In the genomic region with DNA sequence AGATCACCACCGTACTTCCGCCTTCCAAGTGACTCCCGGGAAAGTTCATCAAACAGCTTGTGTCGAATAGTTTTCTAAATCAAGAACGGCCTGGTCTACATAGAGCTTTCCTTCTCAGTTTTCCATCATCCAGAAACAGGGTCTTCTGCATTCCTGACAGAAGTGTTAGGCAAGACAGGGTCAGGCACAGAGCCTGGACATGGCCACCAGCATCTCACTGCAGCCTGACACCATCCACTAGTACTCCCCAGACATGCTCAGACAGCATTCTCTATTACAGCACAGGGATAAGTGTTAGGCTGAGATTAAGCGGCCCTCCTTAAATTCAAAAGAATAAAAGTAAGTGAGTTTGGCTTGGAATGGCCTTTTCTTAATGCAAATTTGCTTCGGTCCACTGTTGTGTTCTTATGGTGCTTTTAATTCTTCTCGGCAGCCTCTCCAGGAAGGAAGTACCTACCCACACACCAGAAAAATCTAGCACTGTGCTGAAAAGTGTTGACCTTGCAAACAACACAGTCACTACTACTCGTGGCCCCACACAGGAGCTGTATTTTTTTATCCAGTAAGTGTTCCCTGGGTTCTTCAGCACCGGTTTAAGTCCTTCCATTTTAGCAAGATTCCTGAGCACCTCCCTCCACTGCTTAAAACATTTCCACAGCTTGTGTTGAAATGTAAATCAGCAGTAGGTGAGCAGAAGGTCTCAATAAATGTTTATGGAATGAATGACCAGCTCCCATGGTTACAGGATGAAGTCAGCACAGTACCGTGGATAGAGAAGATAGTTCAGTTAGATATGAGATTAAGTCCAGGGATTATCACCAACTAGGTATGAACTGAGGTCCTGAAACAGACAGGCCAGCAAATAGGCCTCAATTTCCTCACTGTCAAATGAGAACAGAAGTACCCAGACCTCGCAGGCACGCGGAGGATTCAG, we compare ENCODE assay signal across 1 cellular context.
TF ChIP-seq lines count a peak whose summit lies in the region.

No MANE protein-coding gene starts in this region.

TF ChIP-seq in WTC11, 78 proteins besides CTCF, POLR2A, EP300 and RAD21 (continued from another document):
- TF ChIP-seq, protein P1, sequence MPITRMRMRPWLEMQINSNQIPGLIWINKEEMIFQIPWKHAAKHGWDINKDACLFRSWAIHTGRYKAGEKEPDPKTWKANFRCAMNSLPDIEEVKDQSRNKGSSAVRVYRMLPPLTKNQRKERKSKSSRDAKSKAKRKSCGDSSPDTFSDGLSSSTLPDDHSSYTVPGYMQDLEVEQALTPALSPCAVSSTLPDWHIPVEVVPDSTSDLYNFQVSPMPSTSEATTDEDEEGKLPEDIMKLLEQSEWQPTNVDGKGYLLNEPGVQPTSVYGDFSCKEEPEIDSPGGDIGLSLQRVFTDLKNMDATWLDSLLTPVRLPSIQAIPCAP (CRISPR knock-in tag; IDR thresholded peaks at IDR 0.05) = no peak
- TF ChIP-seq GABPB1 (CRISPR knock-in tag; IDR thresholded peaks at IDR 0.05) (no peak), NR1H2 (CRISPR knock-in tag; IDR thresholded peaks at IDR 0.05) (no peak), ZNF396 (CRISPR knock-in tag; IDR thresholded peaks at IDR 0.05; ENCODE audit: borderline replicate concordance) (no peak), ZNF671 (CRISPR knock-in tag; IDR thresholded peaks at IDR 0.05) (no peak), SP1 (CRISPR knock-in tag; conservative IDR thresholded peaks at IDR 0.05) (no peak)
- TF ChIP-seq, protein P2, sequence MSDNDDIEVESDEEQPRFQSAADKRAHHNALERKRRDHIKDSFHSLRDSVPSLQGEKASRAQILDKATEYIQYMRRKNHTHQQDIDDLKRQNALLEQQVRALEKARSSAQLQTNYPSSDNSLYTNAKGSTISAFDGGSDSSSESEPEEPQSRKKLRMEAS (CRISPR knock-in tag; IDR thresholded peaks at IDR 0.05) = no peak
- TF ChIP-seq, protein P3, sequence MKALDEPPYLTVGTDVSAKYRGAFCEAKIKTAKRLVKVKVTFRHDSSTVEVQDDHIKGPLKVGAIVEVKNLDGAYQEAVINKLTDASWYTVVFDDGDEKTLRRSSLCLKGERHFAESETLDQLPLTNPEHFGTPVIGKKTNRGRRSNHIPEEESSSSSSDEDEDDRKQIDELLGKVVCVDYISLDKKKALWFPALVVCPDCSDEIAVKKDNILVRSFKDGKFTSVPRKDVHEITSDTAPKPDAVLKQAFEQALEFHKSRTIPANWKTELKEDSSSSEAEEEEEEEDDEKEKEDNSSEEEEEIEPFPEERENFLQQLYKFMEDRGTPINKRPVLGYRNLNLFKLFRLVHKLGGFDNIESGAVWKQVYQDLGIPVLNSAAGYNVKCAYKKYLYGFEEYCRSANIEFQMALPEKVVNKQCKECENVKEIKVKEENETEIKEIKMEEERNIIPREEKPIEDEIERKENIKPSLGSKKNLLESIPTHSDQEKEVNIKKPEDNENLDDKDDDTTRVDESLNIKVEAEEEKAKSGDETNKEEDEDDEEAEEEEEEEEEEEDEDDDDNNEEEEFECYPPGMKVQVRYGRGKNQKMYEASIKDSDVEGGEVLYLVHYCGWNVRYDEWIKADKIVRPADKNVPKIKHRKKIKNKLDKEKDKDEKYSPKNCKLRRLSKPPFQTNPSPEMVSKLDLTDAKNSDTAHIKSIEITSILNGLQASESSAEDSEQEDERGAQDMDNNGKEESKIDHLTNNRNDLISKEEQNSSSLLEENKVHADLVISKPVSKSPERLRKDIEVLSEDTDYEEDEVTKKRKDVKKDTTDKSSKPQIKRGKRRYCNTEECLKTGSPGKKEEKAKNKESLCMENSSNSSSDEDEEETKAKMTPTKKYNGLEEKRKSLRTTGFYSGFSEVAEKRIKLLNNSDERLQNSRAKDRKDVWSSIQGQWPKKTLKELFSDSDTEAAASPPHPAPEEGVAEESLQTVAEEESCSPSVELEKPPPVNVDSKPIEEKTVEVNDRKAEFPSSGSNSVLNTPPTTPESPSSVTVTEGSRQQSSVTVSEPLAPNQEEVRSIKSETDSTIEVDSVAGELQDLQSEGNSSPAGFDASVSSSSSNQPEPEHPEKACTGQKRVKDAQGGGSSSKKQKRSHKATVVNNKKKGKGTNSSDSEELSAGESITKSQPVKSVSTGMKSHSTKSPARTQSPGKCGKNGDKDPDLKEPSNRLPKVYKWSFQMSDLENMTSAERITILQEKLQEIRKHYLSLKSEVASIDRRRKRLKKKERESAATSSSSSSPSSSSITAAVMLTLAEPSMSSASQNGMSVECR (CRISPR knock-in tag; IDR thresholded peaks at IDR 0.05; ENCODE audit: borderline replicate concordance) = no peak
- TF ChIP-seq, protein P4, sequence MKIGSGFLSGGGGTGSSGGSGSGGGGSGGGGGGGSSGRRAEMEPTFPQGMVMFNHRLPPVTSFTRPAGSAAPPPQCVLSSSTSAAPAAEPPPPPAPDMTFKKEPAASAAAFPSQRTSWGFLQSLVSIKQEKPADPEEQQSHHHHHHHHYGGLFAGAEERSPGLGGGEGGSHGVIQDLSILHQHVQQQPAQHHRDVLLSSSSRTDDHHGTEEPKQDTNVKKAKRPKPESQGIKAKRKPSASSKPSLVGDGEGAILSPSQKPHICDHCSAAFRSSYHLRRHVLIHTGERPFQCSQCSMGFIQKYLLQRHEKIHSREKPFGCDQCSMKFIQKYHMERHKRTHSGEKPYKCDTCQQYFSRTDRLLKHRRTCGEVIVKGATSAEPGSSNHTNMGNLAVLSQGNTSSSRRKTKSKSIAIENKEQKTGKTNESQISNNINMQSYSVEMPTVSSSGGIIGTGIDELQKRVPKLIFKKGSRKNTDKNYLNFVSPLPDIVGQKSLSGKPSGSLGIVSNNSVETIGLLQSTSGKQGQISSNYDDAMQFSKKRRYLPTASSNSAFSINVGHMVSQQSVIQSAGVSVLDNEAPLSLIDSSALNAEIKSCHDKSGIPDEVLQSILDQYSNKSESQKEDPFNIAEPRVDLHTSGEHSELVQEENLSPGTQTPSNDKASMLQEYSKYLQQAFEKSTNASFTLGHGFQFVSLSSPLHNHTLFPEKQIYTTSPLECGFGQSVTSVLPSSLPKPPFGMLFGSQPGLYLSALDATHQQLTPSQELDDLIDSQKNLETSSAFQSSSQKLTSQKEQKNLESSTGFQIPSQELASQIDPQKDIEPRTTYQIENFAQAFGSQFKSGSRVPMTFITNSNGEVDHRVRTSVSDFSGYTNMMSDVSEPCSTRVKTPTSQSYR (CRISPR knock-in tag; IDR thresholded peaks at IDR 0.05) = no peak
